Comparison of ENCODE assay signal across 1 cellular context in genomic region chr19:5048091-5048726, GRCh38.
TF ChIP-seq lines count a peak whose summit lies in the region.

No MANE protein-coding gene starts in this region.

TF ChIP-seq in K562, 482 proteins besides CTCF, POLR2A, EP300 and RAD21 (continued from another document and continues in another):
- TF ChIP-seq KDM1A (IDR thresholded peaks at IDR 0.05) (no peak), HNRNPL (IDR thresholded peaks at IDR 0.05; ENCODE audit: low read depth, low read length) (peak; percentile 68; the same call in 1 of the 2 replicates), JUND (IDR thresholded peaks at IDR 0.05; ENCODE audit: borderline replicate concordance, low read depth, low read length) (peak; percentile 29; the same call in 1 of the 2 replicates), JUND (tag; IDR thresholded peaks at IDR 0.05; ENCODE audit: borderline replicate concordance, low read depth, low read length) (no peak), SREBF1 (IDR thresholded peaks at IDR 0.05; ENCODE audit: borderline replicate concordance, low read depth, low read length) (no peak), CTBP1 (IDR thresholded peaks at IDR 0.05; ENCODE audit: borderline replicate concordance) (peak; percentile 51; the same call in 1 of the 2 replicates), CLOCK (CRISPR knock-in tag; IDR thresholded peaks at IDR 0.05; ENCODE audit: borderline replicate concordance) (no peak), SIN3B (IDR thresholded peaks at IDR 0.05; ENCODE audit: low read depth) (no peak), MEF2A (IDR thresholded peaks at IDR 0.05; ENCODE audit: control insufficient read depth, low read depth, low read length) (no peak), RBBP5 (IDR thresholded peaks at IDR 0.05; ENCODE audit: borderline replicate concordance, insufficient read depth, low read length, poor library complexity, severe bottlenecking) (no peak), PML (IDR thresholded peaks at IDR 0.05; ENCODE audit: low read length) (no peak), ZNF224 (CRISPR knock-in tag; IDR thresholded peaks at IDR 0.05) (no peak), ID3 (CRISPR knock-in tag; IDR thresholded peaks at IDR 0.05) (no peak), ID3 (tag; IDR thresholded peaks at IDR 0.05) (no peak), KLF16 (IDR thresholded peaks at IDR 0.05) (0 out of 2 replicates have a peak, but pooled peaks have one; percentile 41), RFX5 (IDR thresholded peaks at IDR 0.05; ENCODE audit: low read depth, low read length) (no peak), GATAD2A (IDR thresholded peaks at IDR 0.05) (0 out of 2 replicates have a peak, but pooled peaks have one; percentile 36), NRF1 (conservative IDR thresholded peaks at IDR 0.05 in 1 of 2, IDR thresholded peaks at IDR 0.05 in 1 of 2) (peak; percentile 20 to 45; a peak in 2 of 4 replicates), CXXC5 (CRISPR knock-in tag; IDR thresholded peaks at IDR 0.05) (peak; percentile 48), KAT8 (IDR thresholded peaks at IDR 0.05; ENCODE audit: low read depth) (no peak), CHD2 (IDR thresholded peaks at IDR 0.05; ENCODE audit: low read depth, low read length) (no peak), HDAC6 (IDR thresholded peaks at IDR 0.05; ENCODE audit: low read depth, low read length) (no peak), STAT5A (IDR thresholded peaks at IDR 0.05; ENCODE audit: borderline replicate concordance, low read length) (no peak), E2F3 (CRISPR knock-in tag; IDR thresholded peaks at IDR 0.05) (no peak), KHSRP (IDR thresholded peaks at IDR 0.05) (no peak), ZNF408 (CRISPR knock-in tag; IDR thresholded peaks at IDR 0.05; ENCODE audit: low read depth) (no peak), HMG20A (CRISPR knock-in tag; conservative IDR thresholded peaks at IDR 0.05) (no peak), PCBP2 (IDR thresholded peaks at IDR 0.05; ENCODE audit: low read depth, low read length, poor library complexity, severe bottlenecking) (no peak), LCOR (CRISPR knock-in tag; IDR thresholded peaks at IDR 0.05) (no peak), TEAD2 (tag; IDR thresholded peaks at IDR 0.05) (no peak), ZNF785 (CRISPR knock-in tag; IDR thresholded peaks at IDR 0.05) (no peak), SMC3 (conservative IDR thresholded peaks at IDR 0.05; ENCODE audit: insufficient read depth, low read depth, low read length) (peak; percentile 92), ZFX (CRISPR knock-in tag; IDR thresholded peaks at IDR 0.05) (no peak), SRF (CRISPR knock-in tag; IDR thresholded peaks at IDR 0.05) (no peak), RBFOX2 (IDR thresholded peaks at IDR 0.05; ENCODE audit: low read depth, low read length) (0 out of 2 replicates have a peak, but pooled peaks have one; percentile 17), RB1 (IDR thresholded peaks at IDR 0.05; ENCODE audit: low read depth) (peak; percentile 91), HMGN3 (IDR thresholded peaks at IDR 0.05; ENCODE audit: borderline replicate concordance, extremely low read depth, insufficient read length, low read depth, low read length) (peak; percentile 15), NELFE (IDR thresholded peaks at IDR 0.05; ENCODE audit: insufficient read depth, insufficient read length) (no peak), RBM22 (IDR thresholded peaks at IDR 0.05; ENCODE audit: low read depth, low read length, poor library complexity, severe bottlenecking) (peak; percentile 86), TCFL5 (CRISPR knock-in tag; conservative IDR thresholded peaks at IDR 0.05) (no peak), ETS2 (tag; IDR thresholded peaks at IDR 0.05; ENCODE audit: borderline replicate concordance, poor library complexity, severe bottlenecking) (no peak), MYC (IDR thresholded peaks at IDR 0.05; ENCODE audit: low read depth, low read length) (peak; percentile 54; the same call in 1 of the 2 replicates), MYC (CRISPR knock-in tag; IDR thresholded peaks at IDR 0.05; ENCODE audit: borderline replicate concordance, low read depth) (no peak), L3MBTL2 (IDR thresholded peaks at IDR 0.05) (peak; percentile 41; the same call in 1 of the 2 replicates), HNRNPLL (IDR thresholded peaks at IDR 0.05; ENCODE audit: low read depth, low read length, poor library complexity, severe bottlenecking) (no peak)
- TF ChIP-seq, protein P1, sequence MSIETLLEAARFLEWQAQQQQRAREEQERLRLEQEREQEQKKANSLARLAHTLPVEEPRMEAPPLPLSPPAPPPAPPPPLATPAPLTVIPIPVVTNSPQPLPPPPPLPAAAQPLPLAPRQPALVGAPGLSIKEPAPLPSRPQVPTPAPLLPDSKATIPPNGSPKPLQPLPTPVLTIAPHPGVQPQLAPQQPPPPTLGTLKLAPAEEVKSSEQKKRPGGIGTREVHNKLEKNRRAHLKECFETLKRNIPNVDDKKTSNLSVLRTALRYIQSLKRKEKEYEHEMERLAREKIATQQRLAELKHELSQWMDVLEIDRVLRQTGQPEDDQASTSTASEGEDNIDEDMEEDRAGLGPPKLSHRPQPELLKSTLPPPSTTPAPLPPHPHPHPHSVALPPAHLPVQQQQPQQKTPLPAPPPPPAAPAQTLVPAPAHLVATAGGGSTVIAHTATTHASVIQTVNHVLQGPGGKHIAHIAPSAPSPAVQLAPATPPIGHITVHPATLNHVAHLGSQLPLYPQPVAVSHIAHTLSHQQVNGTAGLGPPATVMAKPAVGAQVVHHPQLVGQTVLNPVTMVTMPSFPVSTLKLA (conservative IDR thresholded peaks at IDR 0.05): 0 out of 4 replicates have a peak, but pooled peaks of 1 of the 2 experiments have one; percentile 43
- TF ChIP-seq, protein P2, sequence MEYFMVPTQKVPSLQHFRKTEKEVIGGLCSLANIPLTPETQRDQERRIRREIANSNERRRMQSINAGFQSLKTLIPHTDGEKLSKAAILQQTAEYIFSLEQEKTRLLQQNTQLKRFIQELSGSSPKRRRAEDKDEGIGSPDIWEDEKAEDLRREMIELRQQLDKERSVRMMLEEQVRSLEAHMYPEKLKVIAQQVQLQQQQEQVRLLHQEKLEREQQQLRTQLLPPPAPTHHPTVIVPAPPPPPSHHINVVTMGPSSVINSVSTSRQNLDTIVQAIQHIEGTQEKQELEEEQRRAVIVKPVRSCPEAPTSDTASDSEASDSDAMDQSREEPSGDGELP (CRISPR knock-in tag; IDR thresholded peaks at IDR 0.05; ENCODE audit: borderline replicate concordance): peak; percentile 52; the same call in 1 of the 2 replicates
- TF ChIP-seq, protein P3, sequence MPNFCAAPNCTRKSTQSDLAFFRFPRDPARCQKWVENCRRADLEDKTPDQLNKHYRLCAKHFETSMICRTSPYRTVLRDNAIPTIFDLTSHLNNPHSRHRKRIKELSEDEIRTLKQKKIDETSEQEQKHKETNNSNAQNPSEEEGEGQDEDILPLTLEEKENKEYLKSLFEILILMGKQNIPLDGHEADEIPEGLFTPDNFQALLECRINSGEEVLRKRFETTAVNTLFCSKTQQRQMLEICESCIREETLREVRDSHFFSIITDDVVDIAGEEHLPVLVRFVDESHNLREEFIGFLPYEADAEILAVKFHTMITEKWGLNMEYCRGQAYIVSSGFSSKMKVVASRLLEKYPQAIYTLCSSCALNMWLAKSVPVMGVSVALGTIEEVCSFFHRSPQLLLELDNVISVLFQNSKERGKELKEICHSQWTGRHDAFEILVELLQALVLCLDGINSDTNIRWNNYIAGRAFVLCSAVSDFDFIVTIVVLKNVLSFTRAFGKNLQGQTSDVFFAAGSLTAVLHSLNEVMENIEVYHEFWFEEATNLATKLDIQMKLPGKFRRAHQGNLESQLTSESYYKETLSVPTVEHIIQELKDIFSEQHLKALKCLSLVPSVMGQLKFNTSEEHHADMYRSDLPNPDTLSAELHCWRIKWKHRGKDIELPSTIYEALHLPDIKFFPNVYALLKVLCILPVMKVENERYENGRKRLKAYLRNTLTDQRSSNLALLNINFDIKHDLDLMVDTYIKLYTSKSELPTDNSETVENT (CRISPR knock-in tag; IDR thresholded peaks at IDR 0.05): no peak
- TF ChIP-seq, protein P4, sequence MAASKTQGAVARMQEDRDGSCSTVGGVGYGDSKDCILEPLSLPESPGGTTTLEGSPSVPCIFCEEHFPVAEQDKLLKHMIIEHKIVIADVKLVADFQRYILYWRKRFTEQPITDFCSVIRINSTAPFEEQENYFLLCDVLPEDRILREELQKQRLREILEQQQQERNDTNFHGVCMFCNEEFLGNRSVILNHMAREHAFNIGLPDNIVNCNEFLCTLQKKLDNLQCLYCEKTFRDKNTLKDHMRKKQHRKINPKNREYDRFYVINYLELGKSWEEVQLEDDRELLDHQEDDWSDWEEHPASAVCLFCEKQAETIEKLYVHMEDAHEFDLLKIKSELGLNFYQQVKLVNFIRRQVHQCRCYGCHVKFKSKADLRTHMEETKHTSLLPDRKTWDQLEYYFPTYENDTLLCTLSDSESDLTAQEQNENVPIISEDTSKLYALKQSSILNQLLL (CRISPR knock-in tag; IDR thresholded peaks at IDR 0.05; ENCODE audit: borderline replicate concordance): no peak
- TF ChIP-seq, protein P5, sequence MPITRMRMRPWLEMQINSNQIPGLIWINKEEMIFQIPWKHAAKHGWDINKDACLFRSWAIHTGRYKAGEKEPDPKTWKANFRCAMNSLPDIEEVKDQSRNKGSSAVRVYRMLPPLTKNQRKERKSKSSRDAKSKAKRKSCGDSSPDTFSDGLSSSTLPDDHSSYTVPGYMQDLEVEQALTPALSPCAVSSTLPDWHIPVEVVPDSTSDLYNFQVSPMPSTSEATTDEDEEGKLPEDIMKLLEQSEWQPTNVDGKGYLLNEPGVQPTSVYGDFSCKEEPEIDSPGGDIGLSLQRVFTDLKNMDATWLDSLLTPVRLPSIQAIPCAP (CRISPR knock-in tag; IDR thresholded peaks at IDR 0.05; ENCODE audit: borderline replicate concordance): no peak
- TF ChIP-seq, protein P6, sequence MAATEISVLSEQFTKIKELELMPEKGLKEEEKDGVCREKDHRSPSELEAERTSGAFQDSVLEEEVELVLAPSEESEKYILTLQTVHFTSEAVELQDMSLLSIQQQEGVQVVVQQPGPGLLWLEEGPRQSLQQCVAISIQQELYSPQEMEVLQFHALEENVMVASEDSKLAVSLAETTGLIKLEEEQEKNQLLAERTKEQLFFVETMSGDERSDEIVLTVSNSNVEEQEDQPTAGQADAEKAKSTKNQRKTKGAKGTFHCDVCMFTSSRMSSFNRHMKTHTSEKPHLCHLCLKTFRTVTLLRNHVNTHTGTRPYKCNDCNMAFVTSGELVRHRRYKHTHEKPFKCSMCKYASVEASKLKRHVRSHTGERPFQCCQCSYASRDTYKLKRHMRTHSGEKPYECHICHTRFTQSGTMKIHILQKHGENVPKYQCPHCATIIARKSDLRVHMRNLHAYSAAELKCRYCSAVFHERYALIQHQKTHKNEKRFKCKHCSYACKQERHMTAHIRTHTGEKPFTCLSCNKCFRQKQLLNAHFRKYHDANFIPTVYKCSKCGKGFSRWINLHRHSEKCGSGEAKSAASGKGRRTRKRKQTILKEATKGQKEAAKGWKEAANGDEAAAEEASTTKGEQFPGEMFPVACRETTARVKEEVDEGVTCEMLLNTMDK (IDR thresholded peaks at IDR 0.05; ENCODE audit: borderline replicate concordance, insufficient read depth, low read depth, low read length, poor library complexity, severe bottlenecking): peak; percentile 84
- TF ChIP-seq, protein P7, sequence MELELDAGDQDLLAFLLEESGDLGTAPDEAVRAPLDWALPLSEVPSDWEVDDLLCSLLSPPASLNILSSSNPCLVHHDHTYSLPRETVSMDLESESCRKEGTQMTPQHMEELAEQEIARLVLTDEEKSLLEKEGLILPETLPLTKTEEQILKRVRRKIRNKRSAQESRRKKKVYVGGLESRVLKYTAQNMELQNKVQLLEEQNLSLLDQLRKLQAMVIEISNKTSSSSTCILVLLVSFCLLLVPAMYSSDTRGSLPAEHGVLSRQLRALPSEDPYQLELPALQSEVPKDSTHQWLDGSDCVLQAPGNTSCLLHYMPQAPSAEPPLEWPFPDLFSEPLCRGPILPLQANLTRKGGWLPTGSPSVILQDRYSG (tag; conservative IDR thresholded peaks at IDR 0.05; ENCODE audit: low read depth): no peak
- TF ChIP-seq, protein P8, sequence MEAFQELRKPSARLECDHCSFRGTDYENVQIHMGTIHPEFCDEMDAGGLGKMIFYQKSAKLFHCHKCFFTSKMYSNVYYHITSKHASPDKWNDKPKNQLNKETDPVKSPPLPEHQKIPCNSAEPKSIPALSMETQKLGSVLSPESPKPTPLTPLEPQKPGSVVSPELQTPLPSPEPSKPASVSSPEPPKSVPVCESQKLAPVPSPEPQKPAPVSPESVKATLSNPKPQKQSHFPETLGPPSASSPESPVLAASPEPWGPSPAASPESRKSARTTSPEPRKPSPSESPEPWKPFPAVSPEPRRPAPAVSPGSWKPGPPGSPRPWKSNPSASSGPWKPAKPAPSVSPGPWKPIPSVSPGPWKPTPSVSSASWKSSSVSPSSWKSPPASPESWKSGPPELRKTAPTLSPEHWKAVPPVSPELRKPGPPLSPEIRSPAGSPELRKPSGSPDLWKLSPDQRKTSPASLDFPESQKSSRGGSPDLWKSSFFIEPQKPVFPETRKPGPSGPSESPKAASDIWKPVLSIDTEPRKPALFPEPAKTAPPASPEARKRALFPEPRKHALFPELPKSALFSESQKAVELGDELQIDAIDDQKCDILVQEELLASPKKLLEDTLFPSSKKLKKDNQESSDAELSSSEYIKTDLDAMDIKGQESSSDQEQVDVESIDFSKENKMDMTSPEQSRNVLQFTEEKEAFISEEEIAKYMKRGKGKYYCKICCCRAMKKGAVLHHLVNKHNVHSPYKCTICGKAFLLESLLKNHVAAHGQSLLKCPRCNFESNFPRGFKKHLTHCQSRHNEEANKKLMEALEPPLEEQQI (IDR thresholded peaks at IDR 0.05): no peak
